In genomic region chr5:6950250-6950649, GRCh38 we compare ENCODE assay signal across 16 cellular contexts.
"Had no signal": no experiment of that assay in that cellular context is flagged by ENCODE, and none has a peak within 500 bp of the region (broad histone marks: within the 10 kb centered on the region; RNA-seq: fewer than 3 reads in every experiment).

No MANE protein-coding gene starts in this region.

- H3K27ac ChIP-seq: lower lobe of right lung, parathyroid adenoma, tibial artery, vagina had no signal

- H3K4me1 Mint-ChIP-seq: activated naive CD4-positive, alpha-beta T cell treated with anti-CD3 and anti-CD28 coated beads, Interleukin-2, amount 50 U/mL, for 24 hours; naive B cell had no signal

- H3K9ac ChIP-seq: parathyroid adenoma had no signal

- H3K9me3 ChIP-seq: lower lobe of right lung, tibial artery, vagina had no signal

- H3K4me3 Mint-ChIP-seq: activated naive CD4-positive, alpha-beta T cell treated with anti-CD3 and anti-CD28 coated beads, Interleukin-2, amount 50 U/mL, for 24 hours; brain; naive B cell had no signal

- DNase-seq: activated CD4-positive, CD25-positive, alpha-beta regulatory T cell treated with anti-CD3 and anti-CD28 coated beads, Interleukin-2, amount 50 U/mL, for 72 hours; activated CD8-positive, alpha-beta memory T cell treated with anti-CD3 and anti-CD28 coated beads for 24 hours; amygdala; cerebellar nuclear complex; dermis blood vessel endothelial cell; foreskin fibroblast; glutamatergic neuron; lower lobe of right lung; midbrain; naive B cell; tibial artery had no signal

- H3K27ac Mint-ChIP-seq: activated naive CD4-positive, alpha-beta T cell treated with anti-CD3 and anti-CD28 coated beads, Interleukin-2, amount 50 U/mL, for 24 hours; naive B cell had no signal

- H3K79me2 ChIP-seq: parathyroid adenoma had no signal

- H2AFZ ChIP-seq: parathyroid adenoma had no signal

- H3K9me3 Mint-ChIP-seq: activated naive CD4-positive, alpha-beta T cell treated with anti-CD3 and anti-CD28 coated beads, Interleukin-2, amount 50 U/mL, for 24 hours had no signal

- H3K4me3 ChIP-seq: lower lobe of right lung, tibial artery, vagina had no signal

- H3K27me3 ChIP-seq: vagina had no signal

- H3K36me3 Mint-ChIP-seq: activated naive CD4-positive, alpha-beta T cell treated with anti-CD3 and anti-CD28 coated beads, Interleukin-2, amount 50 U/mL, for 24 hours; brain; naive B cell had no signal

- ATAC-seq: esophagus mucosa, lower lobe of right lung had no signal

- H3K36me3 ChIP-seq: lower lobe of right lung, tibial artery, vagina had no signal

- H3K4me1 ChIP-seq: lower lobe of right lung, parathyroid adenoma, tibial artery, vagina had no signal
